In genomic region chr11:80620867-80621266, GRCh38 we compare ENCODE assay signal across 27 cellular contexts.
"Had no signal": no experiment of that assay in that cellular context is flagged by ENCODE, and none has a peak within 500 bp of the region (broad histone marks: within the 10 kb centered on the region; RNA-seq: fewer than 3 reads in every experiment).

No MANE protein-coding gene starts in this region.

- H3K4me1 ChIP-seq: stomach, suprapubic skin, testis, thyroid gland, tibial artery, tibial nerve, upper lobe of left lung, upper lobe of right lung, uterus, vagina had no signal

- H3K4me3 Mint-ChIP-seq: stimulated activated effector memory CD8-positive, alpha-beta T cell treated with anti-CD3 and anti-CD28 coated beads, Interleukin-12 subunit alpha, Interleukin-12 subunit beta, amount 100 ng/mL, for 72 hours; stimulated activated naive CD8-positive, alpha-beta T cell treated with anti-CD3 and anti-CD28 coated beads, Interleukin-15, amount 100 ng/mL, for 72 hours; stimulated activated naive CD8-positive, alpha-beta T cell treated with anti-CD3 and anti-CD28 coated beads, Interleukin-15, Interleukin-2, amounts not matched to agents 100 ng/mL and 50 ng/mL, for 24 hours; type B pancreatic cell had no signal

- H3K9me3 ChIP-seq: stomach, suprapubic skin, testis, thoracic aorta, thyroid gland, tibial artery, tibial nerve, transverse colon, upper lobe of left lung, upper lobe of right lung, uterus, vagina had no signal

- H3K4me1 Mint-ChIP-seq: stimulated activated effector memory CD8-positive, alpha-beta T cell treated with anti-CD3 and anti-CD28 coated beads, Interleukin-12 subunit alpha, Interleukin-12 subunit beta, amount 100 ng/mL, for 72 hours; stimulated activated naive CD8-positive, alpha-beta T cell treated with anti-CD3 and anti-CD28 coated beads, Interleukin-15, amount 100 ng/mL, for 72 hours had no signal

- H3K36me3 ChIP-seq: stomach, suprapubic skin, thoracic aorta, thyroid gland, tibial artery, tibial nerve, transverse colon, upper lobe of left lung, upper lobe of right lung, uterus, vagina had no signal

- H3K4me3 ChIP-seq: stomach, suprapubic skin, testis, thoracic aorta, thyroid gland, tibial artery, tibial nerve, transverse colon, upper lobe of left lung, upper lobe of right lung, uterus, vagina had no signal

- H3K27ac ChIP-seq: stomach, suprapubic skin, testis, thoracic aorta, thyroid gland, tibial artery, tibial nerve, transverse colon, upper lobe of left lung, upper lobe of right lung, uterus, vagina had no signal

- ATAC-seq: stimulated activated effector memory CD8-positive, alpha-beta T cell treated with anti-CD3 and anti-CD28 coated beads, Interleukin-12 subunit alpha, Interleukin-12 subunit beta, amount 100 ng/mL, for 72 hours; stimulated activated naive CD8-positive, alpha-beta T cell treated with anti-CD3 and anti-CD28 coated beads, Interleukin-15, amount 100 ng/mL, for 72 hours; stimulated activated naive CD8-positive, alpha-beta T cell treated with anti-CD3 and anti-CD28 coated beads, Interleukin-15, Interleukin-2, amounts not matched to agents 100 U/mL and 50 U/mL, for 24 hours; upper lobe of right lung had no signal

- H3K27me3 ChIP-seq: stomach, suprapubic skin, testis, thyroid gland, tibial artery, tibial nerve, transverse colon, upper lobe of left lung, upper lobe of right lung, uterus, vagina had no signal

- H3K9me3 Mint-ChIP-seq: type B pancreatic cell had no signal

- DNase-seq: stimulated activated CD4-positive, alpha-beta T cell treated with anti-CD3 and anti-CD28 coated beads, Interleukin-2, amount 100 ng/mL, for 24 hours; stimulated activated CD4-positive, alpha-beta T cell treated with anti-CD3 and anti-CD28 coated beads, Interleukin-2, amount 100 ng/mL, for 48 hours; stimulated activated CD4-positive, alpha-beta T cell treated with anti-CD3 and anti-CD28 coated beads, Interleukin-4, amount 100 ng/mL, for 1 hour; stimulated activated CD4-positive, alpha-beta T cell treated with anti-CD3 and anti-CD28 coated beads, Interleukin-4, amount 100 ng/mL, for 24 hours; stimulated activated CD4-positive, alpha-beta T cell treated with anti-CD3 and anti-CD28 coated beads, Interleukin-4, amount 100 ng/mL, for 4 hours; stimulated activated CD8-positive, alpha-beta memory T cell treated with anti-CD3 and anti-CD28 coated beads, Interleukin-4, amount 100 ng/mL, for 48 hours; stimulated activated naive CD4-positive, alpha-beta T cell; stimulated activated naive CD4-positive, alpha-beta T cell treated with Interleukin-2 at 50 U/mL for 16 hours; stimulated activated naive CD8-positive, alpha-beta T cell treated with anti-CD3 and anti-CD28 coated beads, Interleukin-15, amount 100 ng/mL, for 72 hours; stimulated activated naive CD8-positive, alpha-beta T cell treated with anti-CD3 and anti-CD28 coated beads, Interleukin-15, Interleukin-2, amounts not matched to agents 100 U/mL and 50 U/mL, for 24 hours; stomach; substantia nigra; testis; thyroid gland; tibial artery; transverse colon; trophoblast cell; upper lobe of left lung; upper lobe of right lung; uterus had no signal

- H3K36me3 Mint-ChIP-seq: stimulated activated effector memory CD8-positive, alpha-beta T cell treated with anti-CD3 and anti-CD28 coated beads, Interleukin-12 subunit alpha, Interleukin-12 subunit beta, amount 100 ng/mL, for 72 hours; type B pancreatic cell had no signal

- H3K27me3 Mint-ChIP-seq: stimulated activated naive CD8-positive, alpha-beta T cell treated with anti-CD3 and anti-CD28 coated beads, Interleukin-15, amount 100 ng/mL, for 72 hours; stimulated activated naive CD8-positive, alpha-beta T cell treated with anti-CD3 and anti-CD28 coated beads, Interleukin-15, Interleukin-2, amounts not matched to agents 100 ng/mL and 50 ng/mL, for 24 hours; type B pancreatic cell had no signal

- H3K27ac Mint-ChIP-seq: stimulated activated effector memory CD8-positive, alpha-beta T cell treated with anti-CD3 and anti-CD28 coated beads, Interleukin-12 subunit alpha, Interleukin-12 subunit beta, amount 100 ng/mL, for 72 hours; stimulated activated naive CD8-positive, alpha-beta T cell treated with anti-CD3 and anti-CD28 coated beads, Interleukin-15, amount 100 ng/mL, for 72 hours; stimulated activated naive CD8-positive, alpha-beta T cell treated with anti-CD3 and anti-CD28 coated beads, Interleukin-15, Interleukin-2, amounts not matched to agents 100 ng/mL and 50 ng/mL, for 24 hours; type B pancreatic cell had no signal
